1 cellular context compared by ENCODE assay signal in genomic region chr17:82494236-82495055, GRCh38.
A peak's percentile ranks its signal among the peaks of the same experiment; 100 is the strongest.
TF ChIP-seq lines count a peak whose summit lies in the region.

No MANE protein-coding gene starts in this region.

TF ChIP-seq in HepG2, 621 proteins besides CTCF, POLR2A, EP300 and RAD21 (continued from another document and continues in another):
- 0 out of 2 replicates have a peak, but pooled peaks have one; percentile 50 for TF ChIP-seq BRD4 (CRISPR knock-in tag; IDR thresholded peaks at IDR 0.05)
- TF ChIP-seq CBX5 (CRISPR knock-in tag; IDR thresholded peaks at IDR 0.05; ENCODE audit: borderline replicate concordance): peak; percentile 96
- TF ChIP-seq, protein P1, sequence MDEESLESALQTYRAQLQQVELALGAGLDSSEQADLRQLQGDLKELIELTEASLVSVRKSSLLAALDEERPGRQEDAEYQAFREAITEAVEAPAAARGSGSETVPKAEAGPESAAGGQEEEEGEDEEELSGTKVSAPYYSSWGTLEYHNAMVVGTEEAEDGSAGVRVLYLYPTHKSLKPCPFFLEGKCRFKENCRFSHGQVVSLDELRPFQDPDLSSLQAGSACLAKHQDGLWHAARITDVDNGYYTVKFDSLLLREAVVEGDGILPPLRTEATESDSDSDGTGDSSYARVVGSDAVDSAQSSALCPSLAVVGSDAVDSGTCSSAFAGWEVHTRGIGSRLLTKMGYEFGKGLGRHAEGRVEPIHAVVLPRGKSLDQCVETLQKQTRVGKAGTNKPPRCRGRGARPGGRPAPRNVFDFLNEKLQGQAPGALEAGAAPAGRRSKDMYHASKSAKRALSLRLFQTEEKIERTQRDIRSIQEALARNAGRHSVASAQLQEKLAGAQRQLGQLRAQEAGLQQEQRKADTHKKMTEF (CRISPR knock-in tag; IDR thresholded peaks at IDR 0.05): peak; percentile 98
- TF ChIP-seq, protein P2, sequence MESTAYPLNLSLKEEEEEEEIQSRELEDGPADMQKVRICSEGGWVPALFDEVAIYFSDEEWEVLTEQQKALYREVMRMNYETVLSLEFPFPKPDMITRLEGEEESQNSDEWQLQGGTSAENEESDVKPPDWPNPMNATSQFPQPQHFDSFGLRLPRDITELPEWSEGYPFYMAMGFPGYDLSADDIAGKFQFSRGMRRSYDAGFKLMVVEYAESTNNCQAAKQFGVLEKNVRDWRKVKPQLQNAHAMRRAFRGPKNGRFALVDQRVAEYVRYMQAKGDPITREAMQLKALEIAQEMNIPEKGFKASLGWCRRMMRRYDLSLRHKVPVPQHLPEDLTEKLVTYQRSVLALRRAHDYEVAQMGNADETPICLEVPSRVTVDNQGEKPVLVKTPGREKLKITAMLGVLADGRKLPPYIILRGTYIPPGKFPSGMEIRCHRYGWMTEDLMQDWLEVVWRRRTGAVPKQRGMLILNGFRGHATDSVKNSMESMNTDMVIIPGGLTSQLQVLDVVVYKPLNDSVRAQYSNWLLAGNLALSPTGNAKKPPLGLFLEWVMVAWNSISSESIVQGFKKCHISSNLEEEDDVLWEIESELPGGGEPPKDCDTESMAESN (CRISPR knock-in tag; conservative IDR thresholded peaks at IDR 0.05): peak; percentile 89
- TF ChIP-seq, protein P3, sequence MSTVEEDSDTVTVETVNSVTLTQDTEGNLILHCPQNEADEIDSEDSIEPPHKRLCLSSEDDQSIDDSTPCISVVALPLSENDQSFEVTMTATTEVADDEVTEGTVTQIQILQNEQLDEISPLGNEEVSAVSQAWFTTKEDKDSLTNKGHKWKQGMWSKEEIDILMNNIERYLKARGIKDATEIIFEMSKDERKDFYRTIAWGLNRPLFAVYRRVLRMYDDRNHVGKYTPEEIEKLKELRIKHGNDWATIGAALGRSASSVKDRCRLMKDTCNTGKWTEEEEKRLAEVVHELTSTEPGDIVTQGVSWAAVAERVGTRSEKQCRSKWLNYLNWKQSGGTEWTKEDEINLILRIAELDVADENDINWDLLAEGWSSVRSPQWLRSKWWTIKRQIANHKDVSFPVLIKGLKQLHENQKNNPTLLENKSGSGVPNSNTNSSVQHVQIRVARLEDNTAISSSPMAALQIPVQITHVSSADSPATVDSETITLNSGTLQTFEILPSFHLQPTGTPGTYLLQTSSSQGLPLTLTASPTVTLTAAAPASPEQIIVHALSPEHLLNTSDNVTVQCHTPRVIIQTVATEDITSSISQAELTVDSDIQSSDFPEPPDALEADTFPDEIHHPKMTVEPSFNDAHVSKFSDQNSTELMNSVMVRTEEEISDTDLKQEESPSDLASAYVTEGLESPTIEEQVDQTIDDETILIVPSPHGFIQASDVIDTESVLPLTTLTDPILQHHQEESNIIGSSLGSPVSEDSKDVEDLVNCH (CRISPR knock-in tag; IDR thresholded peaks at IDR 0.05): no peak; the same call in 1 of the 2 replicates
- TF ChIP-seq NR2F6 (IDR thresholded peaks at IDR 0.05): peak; percentile 66
- TF ChIP-seq NR2F6 (CRISPR knock-in tag; IDR thresholded peaks at IDR 0.05): peak; percentile 65; the same call in 1 of the 2 replicates
- TF ChIP-seq, protein P4, sequence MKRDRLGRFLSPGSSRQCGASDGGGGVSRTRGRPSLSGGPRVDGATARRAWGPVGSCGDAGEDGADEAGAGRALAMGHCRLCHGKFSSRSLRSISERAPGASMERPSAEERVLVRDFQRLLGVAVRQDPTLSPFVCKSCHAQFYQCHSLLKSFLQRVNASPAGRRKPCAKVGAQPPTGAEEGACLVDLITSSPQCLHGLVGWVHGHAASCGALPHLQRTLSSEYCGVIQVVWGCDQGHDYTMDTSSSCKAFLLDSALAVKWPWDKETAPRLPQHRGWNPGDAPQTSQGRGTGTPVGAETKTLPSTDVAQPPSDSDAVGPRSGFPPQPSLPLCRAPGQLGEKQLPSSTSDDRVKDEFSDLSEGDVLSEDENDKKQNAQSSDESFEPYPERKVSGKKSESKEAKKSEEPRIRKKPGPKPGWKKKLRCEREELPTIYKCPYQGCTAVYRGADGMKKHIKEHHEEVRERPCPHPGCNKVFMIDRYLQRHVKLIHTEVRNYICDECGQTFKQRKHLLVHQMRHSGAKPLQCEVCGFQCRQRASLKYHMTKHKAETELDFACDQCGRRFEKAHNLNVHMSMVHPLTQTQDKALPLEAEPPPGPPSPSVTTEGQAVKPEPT (CRISPR knock-in tag; IDR thresholded peaks at IDR 0.05; ENCODE audit: low read depth): peak; percentile 40; the same call in 1 of the 2 replicates
- 0 out of 2 replicates have a peak, but pooled peaks have one; percentile 71 for TF ChIP-seq MTF2 (CRISPR knock-in tag; IDR thresholded peaks at IDR 0.05; ENCODE audit: borderline replicate concordance)
- TF ChIP-seq ZNF720 (CRISPR knock-in tag; IDR thresholded peaks at IDR 0.05): no peak
- TF ChIP-seq NFYB (CRISPR knock-in tag; IDR thresholded peaks at IDR 0.05): peak; percentile 12; the same call in 1 of the 2 replicates
- no peak; the same call in 1 of the 2 replicates for TF ChIP-seq ZSCAN20 (CRISPR knock-in tag; IDR thresholded peaks at IDR 0.05; ENCODE audit: borderline replicate concordance)
- TF ChIP-seq NFIB (CRISPR knock-in tag; IDR thresholded peaks at IDR 0.05; ENCODE audit: borderline replicate concordance): no peak
- TF ChIP-seq SSRP1 (CRISPR knock-in tag; IDR thresholded peaks at IDR 0.05): peak; percentile 100
- peak; percentile 85 for TF ChIP-seq HNF1B (CRISPR knock-in tag; IDR thresholded peaks at IDR 0.05)
- no peak for TF ChIP-seq PAF1 (CRISPR knock-in tag; IDR thresholded peaks at IDR 0.05)
- no peak for TF ChIP-seq ZNF652 (CRISPR knock-in tag; IDR thresholded peaks at IDR 0.05; ENCODE audit: borderline replicate concordance, low read depth)
- TF ChIP-seq MNT (IDR thresholded peaks at IDR 0.05): peak; percentile 35; the same call in 1 of the 2 replicates
- TF ChIP-seq MTF1 (CRISPR knock-in tag; IDR thresholded peaks at IDR 0.05): no peak
- no peak for TF ChIP-seq SRSF1 (optimal IDR thresholded peaks at IDR 0.05; ENCODE audit: low read depth, low read length)
- no peak for TF ChIP-seq ZNF7 (CRISPR knock-in tag; IDR thresholded peaks at IDR 0.05)
- peak; percentile 61; the same call in 1 of the 2 replicates for TF ChIP-seq HIVEP1 (CRISPR knock-in tag; IDR thresholded peaks at IDR 0.05)
- TF ChIP-seq HNF4A (CRISPR knock-in tag; IDR thresholded peaks at IDR 0.05): peak; percentile 30; the same call in 1 of the 2 replicates
- TF ChIP-seq, protein P5, sequence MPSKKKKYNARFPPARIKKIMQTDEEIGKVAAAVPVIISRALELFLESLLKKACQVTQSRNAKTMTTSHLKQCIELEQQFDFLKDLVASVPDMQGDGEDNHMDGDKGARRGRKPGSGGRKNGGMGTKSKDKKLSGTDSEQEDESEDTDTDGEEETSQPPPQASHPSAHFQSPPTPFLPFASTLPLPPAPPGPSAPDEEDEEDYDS (CRISPR knock-in tag; IDR thresholded peaks at IDR 0.05): peak; percentile 82
- TF ChIP-seq STAG1 (CRISPR knock-in tag; IDR thresholded peaks at IDR 0.05): peak; percentile 51
- no peak; the same call in 1 of the 2 replicates for TF ChIP-seq ZNF749 (CRISPR knock-in tag; IDR thresholded peaks at IDR 0.05; ENCODE audit: borderline replicate concordance)
- TF ChIP-seq POLR2AphosphoS2 (IDR thresholded peaks at IDR 0.05; ENCODE audit: low read depth, low read length): no peak
- TF ChIP-seq PCBP1 (IDR thresholded peaks at IDR 0.05; ENCODE audit: borderline replicate concordance, low read depth, low read length): no peak
- TF ChIP-seq NCOR1 (IDR thresholded peaks at IDR 0.05; ENCODE audit: borderline replicate concordance, low read length): peak; percentile 57; the same call in 1 of the 2 replicates
- peak; percentile 55; the same call in 1 of the 2 replicates for TF ChIP-seq ZNF30 (CRISPR knock-in tag; IDR thresholded peaks at IDR 0.05)
- no peak; the same call in 1 of the 2 replicates for TF ChIP-seq ZNF33A (CRISPR knock-in tag; IDR thresholded peaks at IDR 0.05; ENCODE audit: borderline replicate concordance)
- TF ChIP-seq ZNF879 (CRISPR knock-in tag; IDR thresholded peaks at IDR 0.05): no peak
- peak; percentile 61 for TF ChIP-seq TFE3 (CRISPR knock-in tag; IDR thresholded peaks at IDR 0.05)
- peak; percentile 90; the same call in 1 of the 2 replicates for TF ChIP-seq ZNF383 (CRISPR knock-in tag; IDR thresholded peaks at IDR 0.05; ENCODE audit: borderline replicate concordance)
- no peak for TF ChIP-seq AHDC1 (CRISPR knock-in tag; IDR thresholded peaks at IDR 0.05; ENCODE audit: borderline replicate concordance)
- no peak; the same call in 1 of the 2 replicates for TF ChIP-seq PHF20 (CRISPR knock-in tag; IDR thresholded peaks at IDR 0.05)
- TF ChIP-seq IKZF4 (CRISPR knock-in tag; IDR thresholded peaks at IDR 0.05; ENCODE audit: borderline replicate concordance, low read depth, not compliant biosample characterization): no peak
- TF ChIP-seq NRL (CRISPR knock-in tag; IDR thresholded peaks at IDR 0.05; ENCODE audit: borderline replicate concordance): peak; percentile 86; the same call in 1 of the 2 replicates
- TF ChIP-seq HMG20B (CRISPR knock-in tag; conservative IDR thresholded peaks at IDR 0.05): peak; percentile 65; the same call in 1 of the 2 replicates
- no peak for TF ChIP-seq ZNF10 (CRISPR knock-in tag; IDR thresholded peaks at IDR 0.05; ENCODE audit: borderline replicate concordance, low read depth)
- TF ChIP-seq HMG20A (CRISPR knock-in tag; IDR thresholded peaks at IDR 0.05; ENCODE audit: borderline replicate concordance): peak; percentile 71; the same call in 1 of the 2 replicates
- peak; percentile 83; the same call in 1 of the 2 replicates for TF ChIP-seq ELF4 (CRISPR knock-in tag; IDR thresholded peaks at IDR 0.05; ENCODE audit: borderline replicate concordance)
